ENCODE assay signal across 18 cellular contexts in genomic region chr6:21201673-21202430, GRCh38.
A peak's percentile ranks its signal among the peaks of the same experiment; 100 is the strongest.
DNase-seq lines count a peak whose midpoint lies in the region; ATAC-seq, FAIRE-seq and TF ChIP-seq lines count a peak whose summit lies in the region.
"Had no signal": no experiment of that assay in that cellular context is flagged by ENCODE, and none has a peak within 500 bp of the region (broad histone marks: within the 10 kb centered on the region; RNA-seq: fewer than 3 reads in every experiment).

No MANE protein-coding gene starts in this region.

- POLR2A ChIA-PET in H1 (lab: Charles Lee; ENCODE audit: partially characterized antibody) = interaction anchor here (0.6 to 1.0 kb wide), 2 partner anchors 28 to 38 kb away, joined by 3 read pairs; no protein-coding TSS in a partner anchor

- H3K79me1 ChIP-seq in H1 (ENCODE audit: low read depth, low read length) = no peaks in the 10 kb centered on the region

- no peak overlapping the region for H3K9ac ChIP-seq in H1 (replicated peaks in 1 of 4; ENCODE audit: extremely low read depth in 1 of 4, low read depth in 3 of 4, low read length in 3 of 4)

- peak overlapping the region; percentile 5 for H4K91ac ChIP-seq in H1 (replicated peaks; ENCODE audit: insufficient read length, low read length)

- no peak overlapping the region for H2AK5ac ChIP-seq in H1 (ENCODE audit: low read depth, low read length)

- TF ChIP-seq CTCF in H1 (IDR thresholded peaks at IDR 0.05; ENCODE audit: control extremely low read depth in 1 of 3, insufficient read depth in 1 of 3, low read depth in 1 of 3, low read length in 3 of 3) (no peak), heart left ventricle (IDR thresholded peaks at IDR 0.05) (no peak), dorsolateral prefrontal cortex (IDR thresholded peaks at IDR 0.05 in 54 of 56, conservative IDR thresholded peaks at IDR 0.05 in 2 of 56; ENCODE audit: low read depth in 1 of 56, partially characterized antibody in 56 of 56) (no peak)

- TF ChIP-seq EP300 in H1 (IDR thresholded peaks at IDR 0.05; ENCODE audit: borderline replicate concordance in 1 of 2, low read depth in 2 of 2, low read length in 2 of 2) = no peak

- CTCF ChIA-PET in H1 (lab: Charles Lee; ENCODE audit: partially characterized antibody) = interaction anchor here (0.7 to 1.6 kb wide), 2 partner anchors 15 to 70 kb away, joined by 3 to 6 read pairs; no protein-coding TSS in a partner anchor

- H3K4me2 ChIP-seq in H1 (ENCODE audit: insufficient read depth in 1 of 2, low read depth in 2 of 2, low read length in 2 of 2) = no peak overlapping the region

- no peak overlapping the region for H2BK120ac ChIP-seq in H1 (replicated peaks; ENCODE audit: low read depth, low read length)

- H3K9me3 ChIP-seq in H1 (ENCODE audit: insufficient read depth in 2 of 2, low read depth in 1 of 2, low read length in 1 of 2) = peaks cover 2 to 3% of the 10 kb centered on the region in 2 experiments; a peak in 1 of 4 replicates
- H3K9me3 ChIP-seq in heart left ventricle = peaks cover 0 to 4% (median 0%) of the 10 kb centered on the region in 12 donors
- H3K9me3 ChIP-seq: breast epithelium, right atrium auricular region had no signal

- H2BK15ac ChIP-seq in H1 (ENCODE audit: low read length) = no peak overlapping the region

- DNase-seq in DMS153 (lab: John Stamatoyannopoulos, UW) (peak; percentile 96), NCI-H1436 (lab: John Stamatoyannopoulos, UW) (peak; percentile 94), NCI-H345 treated with DMSO at 0.1 percent for 48 hours (lab: John Stamatoyannopoulos, UW; ENCODE audit: unreplicated experiment) (peak; percentile 96), H1 (ENCODE audit: low read depth in 1 of 2, low spot score in 2 of 2) (no peak), heart left ventricle (no peak), dorsolateral prefrontal cortex (no peak), AG08396 (ENCODE audit: low spot score) (no peak)
- DNase-seq: activated naive CD4-positive, alpha-beta T cell treated with Interleukin-2 at 50 U/mL for 16 hours; DND-41; HCEC 1CT; MV-4-11; stimulated activated CD4-positive, alpha-beta T cell treated with anti-CD3 and anti-CD28 coated beads, Interleukin-4, amount 100 ng/mL, for 24 hours had no signal

- H3K14ac ChIP-seq in H1 (ENCODE audit: insufficient read length) = no peak overlapping the region

- no peak overlapping the region for H3K23ac ChIP-seq in H1 (ENCODE audit: insufficient read length)

- ATAC-seq in heart left ventricle = no peak
- ATAC-seq in GM19324 (IDR thresholded peaks at IDR 0.05; ENCODE audit: low FRiP score, unreplicated experiment) = no peak
- ATAC-seq: stimulated activated memory B cell treated with anti-CD40 and anti-IgM and Interleukin-4, amounts not matched to agents 10 μg/mL and 1 μg/mL and 100 μg/mL, for 72 hours had no signal

- intact Hi-C loops in heart left ventricle (cut with DNase I) = no loop called here
- intact Hi-C loops in dorsolateral prefrontal cortex (cut with DNase I) = no loop called here

- peaks cover 0 to 7% (median 6%) of the 10 kb centered on the region in 4 experiments for H3K4me1 ChIP-seq in H1 (replicated peaks in 1 of 4; ENCODE audit: control insufficient read depth in 3 of 4, insufficient read depth in 4 of 4, low read length in 3 of 4)
- peaks cover 0 to 17% (median 0%) of the 10 kb centered on the region in 12 donors for H3K4me1 ChIP-seq in heart left ventricle
- H3K4me1 ChIP-seq: breast epithelium had no signal

- H2BK5ac ChIP-seq in H1 (ENCODE audit: low read depth, low read length) = no peak overlapping the region

- H3K56ac ChIP-seq in H1 (replicated peaks; ENCODE audit: insufficient read length, low read depth, low read length) = no peak overlapping the region

- no peak overlapping the region for H3K18ac ChIP-seq in H1 (ENCODE audit: extremely low read depth, low read length)

- no peaks in the 10 kb centered on the region for H3K79me2 ChIP-seq in H1 (ENCODE audit: control insufficient read depth in 1 of 2, insufficient read depth in 2 of 2, low read length in 2 of 2)

- H3K23me2 ChIP-seq in H1 (ENCODE audit: low read depth, low read length) = no peaks in the 10 kb centered on the region

- no peak for TF ChIP-seq POLR2A in H1 (IDR thresholded peaks at IDR 0.05; ENCODE audit: control extremely low read depth in 1 of 2, low read depth in 2 of 2, low read length in 2 of 2)
- no peak for TF ChIP-seq POLR2A in heart left ventricle (IDR thresholded peaks at IDR 0.05)

- 0 out of 2 replicates have a peak overlapping the region, but pooled peaks have one; percentile 64 for H2BK20ac ChIP-seq in H1 (ENCODE audit: low read length)

- TF ChIP-seq RAD21 in H1 (IDR thresholded peaks at IDR 0.05 in 1 of 2, conservative IDR thresholded peaks at IDR 0.05 in 1 of 2; ENCODE audit: low read depth in 2 of 2, low read length in 2 of 2) = no peak

- H2BK12ac ChIP-seq in H1 (ENCODE audit: low read depth, low read length) = no peak overlapping the region

- H3K36me3 ChIP-seq in H1 (ENCODE audit: control insufficient read depth in 2 of 4, insufficient read depth in 4 of 4, low read length in 3 of 4) = no peaks in the 10 kb centered on the region
- peaks cover 0 to 7% (median 0%) of the 10 kb centered on the region in 9 donors for H3K36me3 ChIP-seq in heart left ventricle
- H3K36me3 ChIP-seq: breast epithelium, right atrium auricular region had no signal

- H4K20me1 ChIP-seq in H1 (replicated peaks in 1 of 2; ENCODE audit: control insufficient read depth in 1 of 2, insufficient read depth in 2 of 2, low read length in 2 of 2) = no peaks in the 10 kb centered on the region

- no peak overlapping the region for H4K5ac ChIP-seq in H1 (ENCODE audit: insufficient read length, low read depth, low read length)

- H3K27ac ChIP-seq in H1 (ENCODE audit: low read depth, low read length) = no peak overlapping the region
- H3K27ac ChIP-seq in heart left ventricle = no peak overlapping the region
- H3K27ac ChIP-seq in dorsolateral prefrontal cortex = peak overlapping the region in 1 of 59 donors; percentile 9
- H3K27ac ChIP-seq: breast epithelium, right atrium auricular region had no signal

- 91% methylated on average over 10 of the region's 10 CpGs; no CpG with 5 or more reads in 1 of the 2 experiments for WGBS in H1 (ENCODE audit: extremely low coverage in 1 of 2, insufficient coverage in 1 of 2, insufficient read length in 1 of 2, insufficient replicate concordance in 2 of 2, low coverage in 1 of 2, low lambda C conversion rate in 2 of 2, missing lambda C conversion rate in 1 of 2), 2 experiments
- 93 to 95% (median 93%) methylated on average over 10 of the region's 10 CpGs for WGBS in heart left ventricle, 4 donors

- H3K4ac ChIP-seq in H1 (replicated peaks; ENCODE audit: insufficient read length, low read depth, low read length) = no peak overlapping the region

- no peak for FAIRE-seq in H1 (lab: Jason Lieb, UNC)
- FAIRE-seq: frontal cortex, GM12891 had no signal

- no peak overlapping the region; the same call in 1 of the 2 replicates for H4K8ac ChIP-seq in H1 (ENCODE audit: extremely low read depth, insufficient read depth, low read length)

- H3K4me3 ChIP-seq in H1 (ENCODE audit: extremely low read depth in 1 of 4, insufficient read depth in 2 of 4, low read depth in 3 of 4, low read length in 4 of 4) = no peak overlapping the region
- H3K4me3 ChIP-seq in heart left ventricle = no peak overlapping the region
- no peak overlapping the region for H3K4me3 ChIP-seq in dorsolateral prefrontal cortex
- H3K4me3 ChIP-seq: breast epithelium, right atrium auricular region had no signal

- no peaks in the 10 kb centered on the region for H3K27me3 ChIP-seq in H1 (replicated peaks in 1 of 4; ENCODE audit: control insufficient read depth in 3 of 4, extremely low read depth in 1 of 4, insufficient read depth in 3 of 4, low read length in 3 of 4)
- H3K27me3 ChIP-seq in heart left ventricle = no peaks in the 10 kb centered on the region
- H3K27me3 ChIP-seq in dorsolateral prefrontal cortex = no peaks in the 10 kb centered on the region
- H3K27me3 ChIP-seq: breast epithelium, right atrium auricular region had no signal

- H2AFZ ChIP-seq in H1 (ENCODE audit: low read length) = no peak overlapping the region

TF ChIP-seq in H1, 55 proteins besides CTCF, POLR2A, EP300 and RAD21 (continues in another document):
- TF ChIP-seq EGR1 (IDR thresholded peaks at IDR 0.05; ENCODE audit: borderline replicate concordance, low read depth, low read length) = no peak
- no peak for TF ChIP-seq ZNF274 (IDR thresholded peaks at IDR 0.05; ENCODE audit: borderline replicate concordance, extremely low read depth, low read length)
- no peak for TF ChIP-seq POU5F1 (IDR thresholded peaks at IDR 0.05; ENCODE audit: low read depth, low read length)
- no peak for TF ChIP-seq SUZ12 (IDR thresholded peaks at IDR 0.05; ENCODE audit: low read length)
- no peak for TF ChIP-seq TEAD4 (IDR thresholded peaks at IDR 0.05; ENCODE audit: low read depth, low read length)
- no peak for TF ChIP-seq TAF1 (IDR thresholded peaks at IDR 0.05; ENCODE audit: low read depth, low read length)
- no peak for TF ChIP-seq TCF12 (IDR thresholded peaks at IDR 0.05; ENCODE audit: low read depth, low read length)
- no peak for TF ChIP-seq SP4 (IDR thresholded peaks at IDR 0.05; ENCODE audit: low read length)
- TF ChIP-seq SIRT6 (IDR thresholded peaks at IDR 0.05; ENCODE audit: low read length) = no peak
- TF ChIP-seq EZH2 (IDR thresholded peaks at IDR 0.05; ENCODE audit: low read depth, low read length, severe bottlenecking) = no peak
- no peak for TF ChIP-seq CHD1 (IDR thresholded peaks at IDR 0.05; ENCODE audit: low read depth, low read length)
- TF ChIP-seq BCL11A (IDR thresholded peaks at IDR 0.05; ENCODE audit: low read depth in 2 of 2, low read length in 2 of 2) = no peak
- no peak for TF ChIP-seq RNF2 (IDR thresholded peaks at IDR 0.05; ENCODE audit: borderline replicate concordance, low read depth, low read length, missing control alignments, poor library complexity, severe bottlenecking)
- no peak for TF ChIP-seq E2F6 (IDR thresholded peaks at IDR 0.05)
- TF ChIP-seq HDAC2 (IDR thresholded peaks at IDR 0.05; ENCODE audit: borderline replicate concordance in 1 of 2, low read depth in 2 of 2, low read length in 2 of 2) = no peak
- TF ChIP-seq ATF3 (IDR thresholded peaks at IDR 0.05; ENCODE audit: insufficient read depth, low read depth, low read length) = no peak
- TF ChIP-seq SIN3A (conservative IDR thresholded peaks at IDR 0.05 in 1 of 2, IDR thresholded peaks at IDR 0.05 in 1 of 2; ENCODE audit: low read depth in 1 of 2, low read length in 2 of 2) = no peak

Comparison
In these comparisons a context has a peak if more than half of its experiments do, and no peak if none do; other contexts are left out.
1. DNase-seq: peak in DMS153 (single experiment), NCI-H1436 (single experiment) and NCI-H345 treated with DMSO at 0.1 percent for 48 hours (single experiment); none in H1 (0 of 2), heart left ventricle (0 of 5), dorsolateral prefrontal cortex (0 of 10) and AG08396 (single experiment).